29 cellular contexts compared by ENCODE assay signal in genomic region chr4:109981936-109982335, GRCh38.
"Had no signal": no experiment of that assay in that cellular context is flagged by ENCODE, and none has a peak within 500 bp of the region (broad histone marks: within the 10 kb centered on the region; RNA-seq: fewer than 3 reads in every experiment).

No MANE protein-coding gene starts in this region.

- H3K36me3 Mint-ChIP-seq: stimulated activated effector memory CD8-positive, alpha-beta T cell treated with anti-CD3 and anti-CD28 coated beads, Interleukin-12 subunit alpha, Interleukin-12 subunit beta, amount 100 ng/mL, for 72 hours; stimulated activated memory B cell treated with anti-CD40 and anti-IgM and Interleukin-4, amounts not matched to agents 10 μg/mL and 1 μg/mL and 100 μg/mL, for 72 hours; stimulated activated naive B cell treated with anti-CD40 and anti-IgM and Interleukin-4, amounts not matched to agents 10 μg/mL and 1 μg/mL and 100 μg/mL, for 72 hours; type B pancreatic cell had no signal

- H3K27ac ChIP-seq: stomach, suprapubic skin, testis, thoracic aorta, thyroid gland, tibial artery, tibial nerve, transverse colon, upper lobe of left lung, upper lobe of right lung, uterus, vagina had no signal

- DNase-seq: stimulated activated CD4-positive, alpha-beta T cell treated with anti-CD3 and anti-CD28 coated beads, Interleukin-2, amount 100 ng/mL, for 48 hours; stimulated activated CD4-positive, alpha-beta T cell treated with anti-CD3 and anti-CD28 coated beads, Interleukin-4, amount 100 ng/mL, for 1 hour; stimulated activated CD4-positive, alpha-beta T cell treated with anti-CD3 and anti-CD28 coated beads, Interleukin-4, amount 100 ng/mL, for 24 hours; stimulated activated CD4-positive, alpha-beta T cell treated with anti-CD3 and anti-CD28 coated beads, Interleukin-4, amount 100 ng/mL, for 4 hours; stimulated activated CD8-positive, alpha-beta memory T cell treated with anti-CD3 and anti-CD28 coated beads, Interleukin-4, amount 100 ng/mL, for 48 hours; stimulated activated naive B cell treated with anti-CD40 and anti-IgM and Interleukin-4, amounts not matched to agents 10 μg/mL and 1 μg/mL and 100 μg/mL, for 72 hours; stimulated activated naive CD4-positive, alpha-beta T cell; stimulated activated naive CD4-positive, alpha-beta T cell treated with Interleukin-2 at 50 U/mL for 16 hours; stimulated activated naive CD8-positive, alpha-beta T cell treated with anti-CD3 and anti-CD28 coated beads, Interleukin-15, amount 100 ng/mL, for 72 hours; stimulated activated naive CD8-positive, alpha-beta T cell treated with anti-CD3 and anti-CD28 coated beads, Interleukin-15, Interleukin-2, amounts not matched to agents 100 U/mL and 50 U/mL, for 24 hours; stomach; substantia nigra; testis; thyroid gland; tibial artery; transverse colon; trophoblast cell; upper lobe of left lung; upper lobe of right lung; uterus had no signal

- H3K4me3 ChIP-seq: stomach, suprapubic skin, testis, thoracic aorta, thyroid gland, tibial artery, tibial nerve, transverse colon, upper lobe of left lung, upper lobe of right lung, uterus, vagina had no signal

- ATAC-seq: stimulated activated effector memory CD8-positive, alpha-beta T cell treated with anti-CD3 and anti-CD28 coated beads, Interleukin-12 subunit alpha, Interleukin-12 subunit beta, amount 100 ng/mL, for 72 hours; stimulated activated memory B cell treated with anti-CD40 and anti-IgM and Interleukin-4, amounts not matched to agents 10 μg/mL and 1 μg/mL and 100 μg/mL, for 72 hours; stimulated activated naive B cell treated with anti-CD40 and anti-IgM and Interleukin-4, amounts not matched to agents 10 μg/mL and 1 μg/mL and 100 μg/mL, for 72 hours; stimulated activated naive CD8-positive, alpha-beta T cell treated with anti-CD3 and anti-CD28 coated beads, Interleukin-15, amount 100 ng/mL, for 72 hours; stimulated activated naive CD8-positive, alpha-beta T cell treated with anti-CD3 and anti-CD28 coated beads, Interleukin-15, Interleukin-2, amounts not matched to agents 100 U/mL and 50 U/mL, for 24 hours; upper lobe of right lung had no signal

- H3K27ac Mint-ChIP-seq: stimulated activated effector memory CD8-positive, alpha-beta T cell treated with anti-CD3 and anti-CD28 coated beads, Interleukin-12 subunit alpha, Interleukin-12 subunit beta, amount 100 ng/mL, for 72 hours; stimulated activated memory B cell treated with anti-CD40 and anti-IgM and Interleukin-4, amounts not matched to agents 10 μg/mL and 1 μg/mL and 100 μg/mL, for 72 hours; stimulated activated naive B cell treated with anti-CD40 and anti-IgM and Interleukin-4, amounts not matched to agents 10 μg/mL and 1 μg/mL and 100 μg/mL, for 72 hours; stimulated activated naive CD8-positive, alpha-beta T cell treated with anti-CD3 and anti-CD28 coated beads, Interleukin-15, amount 100 ng/mL, for 72 hours; stimulated activated naive CD8-positive, alpha-beta T cell treated with anti-CD3 and anti-CD28 coated beads, Interleukin-15, Interleukin-2, amounts not matched to agents 100 ng/mL and 50 ng/mL, for 24 hours; type B pancreatic cell had no signal

- H3K9me3 ChIP-seq: stomach, suprapubic skin, testis, thoracic aorta, thyroid gland, tibial artery, tibial nerve, transverse colon, upper lobe of left lung, upper lobe of right lung, uterus, vagina had no signal

- H3K4me1 Mint-ChIP-seq: stimulated activated effector memory CD8-positive, alpha-beta T cell treated with anti-CD3 and anti-CD28 coated beads, Interleukin-12 subunit alpha, Interleukin-12 subunit beta, amount 100 ng/mL, for 72 hours; stimulated activated memory B cell treated with anti-CD40 and anti-IgM and Interleukin-4, amounts not matched to agents 10 μg/mL and 1 μg/mL and 100 μg/mL, for 72 hours; stimulated activated naive B cell treated with anti-CD40 and anti-IgM and Interleukin-4, amounts not matched to agents 10 μg/mL and 1 μg/mL and 100 μg/mL, for 72 hours; stimulated activated naive CD8-positive, alpha-beta T cell treated with anti-CD3 and anti-CD28 coated beads, Interleukin-15, amount 100 ng/mL, for 72 hours had no signal

- H3K4me3 Mint-ChIP-seq: stimulated activated effector memory CD8-positive, alpha-beta T cell treated with anti-CD3 and anti-CD28 coated beads, Interleukin-12 subunit alpha, Interleukin-12 subunit beta, amount 100 ng/mL, for 72 hours; stimulated activated memory B cell treated with anti-CD40 and anti-IgM and Interleukin-4, amounts not matched to agents 10 μg/mL and 1 μg/mL and 100 μg/mL, for 72 hours; stimulated activated naive B cell treated with anti-CD40 and anti-IgM and Interleukin-4, amounts not matched to agents 10 μg/mL and 1 μg/mL and 100 μg/mL, for 72 hours; stimulated activated naive CD8-positive, alpha-beta T cell treated with anti-CD3 and anti-CD28 coated beads, Interleukin-15, amount 100 ng/mL, for 72 hours; stimulated activated naive CD8-positive, alpha-beta T cell treated with anti-CD3 and anti-CD28 coated beads, Interleukin-15, Interleukin-2, amounts not matched to agents 100 ng/mL and 50 ng/mL, for 24 hours; type B pancreatic cell had no signal

- H3K27me3 Mint-ChIP-seq: type B pancreatic cell had no signal

- H3K4me1 ChIP-seq: stomach, testis, tibial artery, tibial nerve, transverse colon, upper lobe of right lung, uterus, vagina had no signal

- H3K36me3 ChIP-seq: stomach, suprapubic skin, thoracic aorta, thyroid gland, tibial artery, tibial nerve, transverse colon, upper lobe of left lung, upper lobe of right lung, uterus, vagina had no signal

- FAIRE-seq: urothelium cell line had no signal

- H3K27me3 ChIP-seq: testis, thyroid gland, tibial nerve, transverse colon, upper lobe of left lung, upper lobe of right lung, uterus, vagina had no signal

- H3K9me3 Mint-ChIP-seq: stimulated activated effector memory CD8-positive, alpha-beta T cell treated with anti-CD3 and anti-CD28 coated beads, Interleukin-12 subunit alpha, Interleukin-12 subunit beta, amount 100 ng/mL, for 72 hours; stimulated activated memory B cell treated with anti-CD40 and anti-IgM and Interleukin-4, amounts not matched to agents 10 μg/mL and 1 μg/mL and 100 μg/mL, for 72 hours; stimulated activated naive B cell treated with anti-CD40 and anti-IgM and Interleukin-4, amounts not matched to agents 10 μg/mL and 1 μg/mL and 100 μg/mL, for 72 hours; stimulated activated naive CD8-positive, alpha-beta T cell treated with anti-CD3 and anti-CD28 coated beads, Interleukin-15, amount 100 ng/mL, for 72 hours; stimulated activated naive CD8-positive, alpha-beta T cell treated with anti-CD3 and anti-CD28 coated beads, Interleukin-15, Interleukin-2, amounts not matched to agents 100 ng/mL and 50 ng/mL, for 24 hours; type B pancreatic cell had no signal
